1 cellular context compared by ENCODE assay signal in genomic region chr3:79767953-79768282, GRCh38.
TF ChIP-seq lines count a peak whose summit lies in the region.

ROBO1 (minus strand) TSS chr3:79767998.

TF ChIP-seq in IMR-90, 13 proteins besides CTCF, POLR2A, EP300 and RAD21 (continued from another document):
- no peak for TF ChIP-seq NFE2L2 (IDR thresholded peaks at IDR 0.05; ENCODE audit: low read depth, low read length)
- no peak for TF ChIP-seq MAZ (IDR thresholded peaks at IDR 0.05; ENCODE audit: borderline replicate concordance, low read depth, low read length)
TF ChIP-seq in IMR-90: peak in this region for 0.
